ENCODE assay signal across 9 cellular contexts in genomic region chr6:170296423-170296745, GRCh38. TPM values are rescaled to one million over a fixed set of nuclear protein-coding genes. Genes with fewer than 3 reads are reported as not detected.
DNase-seq lines count a peak whose midpoint lies in the region; ATAC-seq and TF ChIP-seq lines count a peak whose summit lies in the region.
"Had no signal": no experiment of that assay in that cellular context is flagged by ENCODE, and none has a peak within 500 bp of the region (broad histone marks: within the 10 kb centered on the region; RNA-seq: fewer than 3 reads in every experiment).

No MANE protein-coding gene starts in this region.

- in situ Hi-C loops in GM13976 (cut with MboI; ENCODE audit: low sequenced_read_pairs, unreplicated experiment), result no loop called here

- peaks cover 9% of the 10 kb centered on the region for H3K4me1 ChIP-seq in NT2/D1 (ENCODE audit: insufficient read depth, insufficient read length)
- peaks cover 10% of the 10 kb centered on the region for H3K4me1 ChIP-seq in right cardiac atrium (ENCODE audit: control insufficient read depth, insufficient read depth, low read length)

- DNase-seq in GM13976 (ENCODE audit: low spot score) (peak; percentile 15), NT2/D1 (ENCODE audit: low read depth, low spot score) (no peak), right cardiac atrium (peak in 1 of 3 donors; percentile 40), skeletal muscle cell (ENCODE audit: low read depth) (no peak)
- no peak for DNase-seq in stimulated activated CD4-positive, alpha-beta T cell treated with anti-CD3 and anti-CD28 coated beads, Interleukin-2, amount 100 ng/mL, for 48 hours
- no peak for DNase-seq in activated effector memory CD4-positive, alpha-beta T cell treated with Interleukin-2 at 50 U/mL for 16 hours

- peak overlapping the region; percentile 56 for H3K9ac ChIP-seq in NT2/D1 (ENCODE audit: insufficient read length, low read depth)

- H3K9me3 ChIP-seq in NT2/D1 (ENCODE audit: insufficient read depth, low read length) (peaks cover 12% of the 10 kb centered on the region; the same call in 1 of the 2 replicates), right cardiac atrium (ENCODE audit: control insufficient read depth, low read length) (no peaks in the 10 kb centered on the region)
- H3K9me3 ChIP-seq: MG63 had no signal

- ATAC-seq in right cardiac atrium (no peak), GM18511 (IDR thresholded peaks at IDR 0.05; ENCODE audit: unreplicated experiment) (no peak), HG02763 (IDR thresholded peaks at IDR 0.05; ENCODE audit: unreplicated experiment) (no peak)

- TF ChIP-seq CTCF in GM13976 (IDR thresholded peaks at IDR 0.05; ENCODE audit: borderline replicate concordance, control extremely low read depth, extremely low read depth, insufficient read depth, missing control alignments), result no peak

- H3K27ac ChIP-seq in right cardiac atrium (ENCODE audit: low read length), result no peak overlapping the region

- no peaks in the 10 kb centered on the region for H3K36me3 ChIP-seq in NT2/D1 (ENCODE audit: insufficient read depth, insufficient read length, low read length)
- H3K36me3 ChIP-seq: MG63 had no signal

- H3K27me3 ChIP-seq in NT2/D1 (ENCODE audit: insufficient read depth, insufficient read length), result peaks cover 73% of the 10 kb centered on the region
- no peaks in the 10 kb centered on the region for H3K27me3 ChIP-seq in right cardiac atrium (ENCODE audit: control insufficient read depth, insufficient read depth)

- 1% methylated on average over 47 of the region's 47 CpGs for WGBS in right cardiac atrium

- H3K4me3 ChIP-seq in NT2/D1 (ENCODE audit: insufficient read length, low read depth) (peak overlapping the region; percentile 18), right cardiac atrium (ENCODE audit: low read length) (peak overlapping the region; percentile 38), skeletal muscle cell (ENCODE audit: low read depth, low read length) (peak overlapping the region; percentile 47)

- intact Hi-C loops in right cardiac atrium (cut with DNase I), result loop anchor here in 3 of 4 donors (5.0 to 10.0 kb wide), 5 partner anchors 228 to 464 kb away; no protein-coding TSS in a partner anchor

RNA-seq across cellular contexts. Expression of gene DLL1, which starts 5.5 kb away (rescaled TPM):
- 10 to 100 TPM; 23.9 to 29.2 (median 27.0) TPM for total RNA-seq in right cardiac atrium
- 25.8 TPM for polyA plus RNA-seq in right cardiac atrium

RNA-seq across cellular contexts. Expression of gene FAM120B, which starts 10.2 kb away (rescaled TPM):
- 10 to 100 TPM; 25.8 to 31.9 (median 29.5) TPM for total RNA-seq in right cardiac atrium
- 10.7 TPM for polyA plus RNA-seq in right cardiac atrium
